1 cellular context compared by ENCODE assay signal in the genomic region with DNA sequence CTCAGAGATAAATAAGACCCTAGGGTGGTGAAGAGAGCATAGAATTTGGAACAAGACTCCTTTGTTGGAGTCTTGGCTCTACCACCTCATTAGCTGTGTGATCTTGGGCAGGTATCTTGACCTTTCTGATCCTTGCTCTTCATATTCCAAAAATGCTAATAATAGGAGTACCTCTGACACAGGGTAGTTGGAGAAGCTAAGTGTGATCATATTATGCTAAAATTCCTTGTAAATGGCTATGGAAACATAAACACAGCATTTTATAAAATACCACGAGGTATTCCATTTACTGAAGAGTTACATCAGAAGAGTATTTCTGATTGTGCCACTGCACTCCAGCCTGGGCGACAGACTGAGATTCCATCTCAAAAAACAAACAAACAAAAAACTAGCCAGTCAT.
TF ChIP-seq lines count a peak whose summit lies in the region.

No MANE protein-coding gene starts in this region.

TF ChIP-seq in liver, 16 proteins besides CTCF, POLR2A, EP300 and RAD21 (continued from another document):
- no peak for TF ChIP-seq GABPA (IDR thresholded peaks at IDR 0.05 in 1 of 2, conservative IDR thresholded peaks at IDR 0.05 in 1 of 2)
- TF ChIP-seq NR2F2 (IDR thresholded peaks at IDR 0.05), result no peak
- TF ChIP-seq FOXA2 (IDR thresholded peaks at IDR 0.05), result no peak
- TF ChIP-seq FOXA1 (IDR thresholded peaks at IDR 0.05), result no peak
- TF ChIP-seq, protein P1, sequence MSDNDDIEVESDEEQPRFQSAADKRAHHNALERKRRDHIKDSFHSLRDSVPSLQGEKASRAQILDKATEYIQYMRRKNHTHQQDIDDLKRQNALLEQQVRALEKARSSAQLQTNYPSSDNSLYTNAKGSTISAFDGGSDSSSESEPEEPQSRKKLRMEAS (IDR thresholded peaks at IDR 0.05), result no peak
- no peak for TF ChIP-seq JUND (IDR thresholded peaks at IDR 0.05)
- TF ChIP-seq RXRA (IDR thresholded peaks at IDR 0.05), result no peak
- no peak for TF ChIP-seq HNF4A (conservative IDR thresholded peaks at IDR 0.05)
- no peak for TF ChIP-seq TAF1 (conservative IDR thresholded peaks at IDR 0.05)
- TF ChIP-seq, protein P2, sequence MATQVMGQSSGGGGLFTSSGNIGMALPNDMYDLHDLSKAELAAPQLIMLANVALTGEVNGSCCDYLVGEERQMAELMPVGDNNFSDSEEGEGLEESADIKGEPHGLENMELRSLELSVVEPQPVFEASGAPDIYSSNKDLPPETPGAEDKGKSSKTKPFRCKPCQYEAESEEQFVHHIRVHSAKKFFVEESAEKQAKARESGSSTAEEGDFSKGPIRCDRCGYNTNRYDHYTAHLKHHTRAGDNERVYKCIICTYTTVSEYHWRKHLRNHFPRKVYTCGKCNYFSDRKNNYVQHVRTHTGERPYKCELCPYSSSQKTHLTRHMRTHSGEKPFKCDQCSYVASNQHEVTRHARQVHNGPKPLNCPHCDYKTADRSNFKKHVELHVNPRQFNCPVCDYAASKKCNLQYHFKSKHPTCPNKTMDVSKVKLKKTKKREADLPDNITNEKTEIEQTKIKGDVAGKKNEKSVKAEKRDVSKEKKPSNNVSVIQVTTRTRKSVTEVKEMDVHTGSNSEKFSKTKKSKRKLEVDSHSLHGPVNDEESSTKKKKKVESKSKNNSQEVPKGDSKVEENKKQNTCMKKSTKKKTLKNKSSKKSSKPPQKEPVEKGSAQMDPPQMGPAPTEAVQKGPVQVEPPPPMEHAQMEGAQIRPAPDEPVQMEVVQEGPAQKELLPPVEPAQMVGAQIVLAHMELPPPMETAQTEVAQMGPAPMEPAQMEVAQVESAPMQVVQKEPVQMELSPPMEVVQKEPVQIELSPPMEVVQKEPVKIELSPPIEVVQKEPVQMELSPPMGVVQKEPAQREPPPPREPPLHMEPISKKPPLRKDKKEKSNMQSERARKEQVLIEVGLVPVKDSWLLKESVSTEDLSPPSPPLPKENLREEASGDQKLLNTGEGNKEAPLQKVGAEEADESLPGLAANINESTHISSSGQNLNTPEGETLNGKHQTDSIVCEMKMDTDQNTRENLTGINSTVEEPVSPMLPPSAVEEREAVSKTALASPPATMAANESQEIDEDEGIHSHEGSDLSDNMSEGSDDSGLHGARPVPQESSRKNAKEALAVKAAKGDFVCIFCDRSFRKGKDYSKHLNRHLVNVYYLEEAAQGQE (IDR thresholded peaks at IDR 0.05), result no peak
TF ChIP-seq in liver: peak in this region for 0.
